In the genomic region with DNA sequence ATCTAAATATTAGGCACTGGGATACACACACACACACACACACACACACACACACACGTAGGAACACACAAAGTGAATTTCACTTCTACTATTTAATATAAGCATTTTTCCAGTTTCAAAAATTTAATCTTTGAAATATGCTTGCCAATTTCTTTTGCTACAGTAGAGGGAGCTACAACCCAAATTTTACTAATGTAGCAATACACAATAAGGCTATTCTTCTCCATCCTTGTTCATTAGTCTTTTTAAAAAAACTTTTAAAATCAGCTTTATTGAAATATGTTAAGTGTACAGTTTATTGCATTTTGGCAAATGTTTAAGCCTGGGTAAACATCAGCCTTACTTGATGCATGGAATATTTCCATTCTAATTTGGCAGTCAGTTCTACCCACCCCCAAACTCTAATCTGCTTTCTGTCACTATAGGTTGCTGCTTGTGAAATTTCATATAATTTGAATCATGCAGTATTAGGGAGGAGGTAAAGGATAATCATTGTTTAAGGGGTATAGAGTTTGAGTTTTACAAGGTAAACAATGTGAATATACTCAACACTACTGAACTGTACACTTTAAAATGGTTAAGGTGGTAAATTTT, we compare ENCODE assay signal across 8 cellular contexts.
A peak's percentile ranks its signal among the peaks of the same experiment; 100 is the strongest.
DNase-seq lines count a peak whose midpoint lies in the region; ATAC-seq, FAIRE-seq and TF ChIP-seq lines count a peak whose summit lies in the region.

No MANE protein-coding gene starts in this region.

- H3K27ac Mint-ChIP-seq in HFFc6, result no peak overlapping the region
- no peak overlapping the region for H3K27ac Mint-ChIP-seq in WTC11

- H3K27me3 Mint-ChIP-seq in HFFc6 (ENCODE audit: insufficient read depth) (no peaks in the 10 kb centered on the region), WTC11 (ENCODE audit: low read depth) (no peaks in the 10 kb centered on the region)

- ATAC-seq in WTC11 (no peak), GM21825 (IDR thresholded peaks at IDR 0.05; ENCODE audit: unreplicated experiment) (no peak)

- H3K36me3 Mint-ChIP-seq in HFFc6 (ENCODE audit: low read depth) (no peaks in the 10 kb centered on the region; the same call in 1 of the 2 replicates), WTC11 (no peaks in the 10 kb centered on the region)

- CTCF ChIA-PET in BJ (lab: Yijun Ruan, JAX) (interaction anchor here (0.6 to 5.2 kb wide), 14 partner anchors 9 to 861 kb away, joined by 3 to 40 read pairs (median 4); a partner anchor contains a TSS), WTC11 (lab: Charles Lee) (interaction anchor here (0.5 to 1.6 kb wide), 11 partner anchors 14 to 1004 kb away, joined by 3 to 11 read pairs (median 3); no protein-coding TSS in a partner anchor)

- peak; percentile 50 for TF ChIP-seq CTCF in BJ (IDR thresholded peaks at IDR 0.05; ENCODE audit: insufficient read depth, low read depth, low read length)
- peak; percentile 79 for TF ChIP-seq CTCF in HFFc6 (IDR thresholded peaks at IDR 0.05)
- TF ChIP-seq CTCF in WTC11 (IDR thresholded peaks at IDR 0.05), result peak; percentile 59

- H3K27ac ChIP-seq in substantia nigra (ENCODE audit: low read depth, low read length, poor library complexity, severe bottlenecking), result no peak overlapping the region

- POLR2A ChIA-PET in BJ (lab: Charles Lee) (interaction anchor here (0.6 kb wide), 1 partner anchor 123 kb away, joined by 4 read pairs; no protein-coding TSS in a partner anchor), WTC11 (lab: Charles Lee) (interaction anchor here (0.6 kb wide), 1 partner anchor 10 kb away, joined by 3 read pairs; no protein-coding TSS in a partner anchor)

- no peaks in the 10 kb centered on the region for H3K9me3 Mint-ChIP-seq in HFFc6
- H3K9me3 Mint-ChIP-seq in WTC11, result no peaks in the 10 kb centered on the region

- H3K36me3 ChIP-seq in BJ (ENCODE audit: control insufficient read depth, insufficient read depth, low read length), result no peaks in the 10 kb centered on the region

- H3K4me3 ChIP-seq in BJ (ENCODE audit: low read depth, low read length), result no peak overlapping the region

- H3K4me1 Mint-ChIP-seq in HFFc6 (ENCODE audit: low read depth) (no peaks in the 10 kb centered on the region), WTC11 (peaks cover 4% of the 10 kb centered on the region)

- DNase-seq in BJ (ENCODE audit: low read depth) (no peak), HFFc6 (peak; percentile 23), WTC11 (ENCODE audit: low spot score) (no peak), inferior parietal cortex (ENCODE audit: extremely low spot score) (peak; percentile 65), urothelium cell line (ENCODE audit: low spot score) (peak; percentile 14), substantia nigra (lab: John Stamatoyannopoulos, UW) (no peak)
- no peak for DNase-seq in activated CD4-positive, CD25-positive, alpha-beta regulatory T cell treated with anti-CD3 and anti-CD28 coated beads, Interleukin-2, amount 50 U/mL, for 72 hours

- H3K4me3 Mint-ChIP-seq in HFFc6, result no peak overlapping the region
- no peak overlapping the region for H3K4me3 Mint-ChIP-seq in WTC11

- no peaks in the 10 kb centered on the region for H3K27me3 ChIP-seq in BJ (ENCODE audit: control insufficient read depth, insufficient read depth, low read length)

- no peak for FAIRE-seq in urothelium cell line (lab: Jason Lieb, UNC)

TF ChIP-seq in WTC11, 78 proteins besides CTCF, POLR2A, EP300 and RAD21:
- TF ChIP-seq ZNF232 (CRISPR knock-in tag; IDR thresholded peaks at IDR 0.05) (no peak), NR1H2 (CRISPR knock-in tag; IDR thresholded peaks at IDR 0.05) (no peak), ZBTB21 (CRISPR knock-in tag; IDR thresholded peaks at IDR 0.05; ENCODE audit: borderline replicate concordance) (no peak), NR3C1 (CRISPR knock-in tag; conservative IDR thresholded peaks at IDR 0.05; ENCODE audit: low read depth) (no peak), NR2C2 (CRISPR knock-in tag; IDR thresholded peaks at IDR 0.05) (no peak), JAZF1 (CRISPR knock-in tag; IDR thresholded peaks at IDR 0.05) (no peak), HMGA2 (CRISPR knock-in tag; IDR thresholded peaks at IDR 0.05) (no peak), TP53 (CRISPR knock-in tag; IDR thresholded peaks at IDR 0.05) (no peak), GTF2I (CRISPR knock-in tag; conservative IDR thresholded peaks at IDR 0.05) (no peak), ZNF263 (CRISPR knock-in tag; IDR thresholded peaks at IDR 0.05; ENCODE audit: low read depth) (no peak), ZNF423 (CRISPR knock-in tag; IDR thresholded peaks at IDR 0.05) (no peak)
- TF ChIP-seq, protein P1, sequence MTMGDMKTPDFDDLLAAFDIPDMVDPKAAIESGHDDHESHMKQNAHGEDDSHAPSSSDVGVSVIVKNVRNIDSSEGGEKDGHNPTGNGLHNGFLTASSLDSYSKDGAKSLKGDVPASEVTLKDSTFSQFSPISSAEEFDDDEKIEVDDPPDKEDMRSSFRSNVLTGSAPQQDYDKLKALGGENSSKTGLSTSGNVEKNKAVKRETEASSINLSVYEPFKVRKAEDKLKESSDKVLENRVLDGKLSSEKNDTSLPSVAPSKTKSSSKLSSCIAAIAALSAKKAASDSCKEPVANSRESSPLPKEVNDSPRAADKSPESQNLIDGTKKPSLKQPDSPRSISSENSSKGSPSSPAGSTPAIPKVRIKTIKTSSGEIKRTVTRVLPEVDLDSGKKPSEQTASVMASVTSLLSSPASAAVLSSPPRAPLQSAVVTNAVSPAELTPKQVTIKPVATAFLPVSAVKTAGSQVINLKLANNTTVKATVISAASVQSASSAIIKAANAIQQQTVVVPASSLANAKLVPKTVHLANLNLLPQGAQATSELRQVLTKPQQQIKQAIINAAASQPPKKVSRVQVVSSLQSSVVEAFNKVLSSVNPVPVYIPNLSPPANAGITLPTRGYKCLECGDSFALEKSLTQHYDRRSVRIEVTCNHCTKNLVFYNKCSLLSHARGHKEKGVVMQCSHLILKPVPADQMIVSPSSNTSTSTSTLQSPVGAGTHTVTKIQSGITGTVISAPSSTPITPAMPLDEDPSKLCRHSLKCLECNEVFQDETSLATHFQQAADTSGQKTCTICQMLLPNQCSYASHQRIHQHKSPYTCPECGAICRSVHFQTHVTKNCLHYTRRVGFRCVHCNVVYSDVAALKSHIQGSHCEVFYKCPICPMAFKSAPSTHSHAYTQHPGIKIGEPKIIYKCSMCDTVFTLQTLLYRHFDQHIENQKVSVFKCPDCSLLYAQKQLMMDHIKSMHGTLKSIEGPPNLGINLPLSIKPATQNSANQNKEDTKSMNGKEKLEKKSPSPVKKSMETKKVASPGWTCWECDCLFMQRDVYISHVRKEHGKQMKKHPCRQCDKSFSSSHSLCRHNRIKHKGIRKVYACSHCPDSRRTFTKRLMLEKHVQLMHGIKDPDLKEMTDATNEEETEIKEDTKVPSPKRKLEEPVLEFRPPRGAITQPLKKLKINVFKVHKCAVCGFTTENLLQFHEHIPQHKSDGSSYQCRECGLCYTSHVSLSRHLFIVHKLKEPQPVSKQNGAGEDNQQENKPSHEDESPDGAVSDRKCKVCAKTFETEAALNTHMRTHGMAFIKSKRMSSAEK (CRISPR knock-in tag; IDR thresholded peaks at IDR 0.05; ENCODE audit: borderline replicate concordance), result no peak
- TF ChIP-seq, protein P2, sequence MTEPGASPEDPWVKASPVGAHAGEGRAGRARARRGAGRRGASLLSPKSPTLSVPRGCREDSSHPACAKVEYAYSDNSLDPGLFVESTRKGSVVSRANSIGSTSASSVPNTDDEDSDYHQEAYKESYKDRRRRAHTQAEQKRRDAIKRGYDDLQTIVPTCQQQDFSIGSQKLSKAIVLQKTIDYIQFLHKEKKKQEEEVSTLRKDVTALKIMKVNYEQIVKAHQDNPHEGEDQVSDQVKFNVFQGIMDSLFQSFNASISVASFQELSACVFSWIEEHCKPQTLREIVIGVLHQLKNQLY (CRISPR knock-in tag; IDR thresholded peaks at IDR 0.05), result no peak
- TF ChIP-seq, protein P3, sequence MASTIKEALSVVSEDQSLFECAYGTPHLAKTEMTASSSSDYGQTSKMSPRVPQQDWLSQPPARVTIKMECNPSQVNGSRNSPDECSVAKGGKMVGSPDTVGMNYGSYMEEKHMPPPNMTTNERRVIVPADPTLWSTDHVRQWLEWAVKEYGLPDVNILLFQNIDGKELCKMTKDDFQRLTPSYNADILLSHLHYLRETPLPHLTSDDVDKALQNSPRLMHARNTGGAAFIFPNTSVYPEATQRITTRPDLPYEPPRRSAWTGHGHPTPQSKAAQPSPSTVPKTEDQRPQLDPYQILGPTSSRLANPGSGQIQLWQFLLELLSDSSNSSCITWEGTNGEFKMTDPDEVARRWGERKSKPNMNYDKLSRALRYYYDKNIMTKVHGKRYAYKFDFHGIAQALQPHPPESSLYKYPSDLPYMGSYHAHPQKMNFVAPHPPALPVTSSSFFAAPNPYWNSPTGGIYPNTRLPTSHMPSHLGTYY (CRISPR knock-in tag; IDR thresholded peaks at IDR 0.05), result no peak
- TF ChIP-seq, protein P4, sequence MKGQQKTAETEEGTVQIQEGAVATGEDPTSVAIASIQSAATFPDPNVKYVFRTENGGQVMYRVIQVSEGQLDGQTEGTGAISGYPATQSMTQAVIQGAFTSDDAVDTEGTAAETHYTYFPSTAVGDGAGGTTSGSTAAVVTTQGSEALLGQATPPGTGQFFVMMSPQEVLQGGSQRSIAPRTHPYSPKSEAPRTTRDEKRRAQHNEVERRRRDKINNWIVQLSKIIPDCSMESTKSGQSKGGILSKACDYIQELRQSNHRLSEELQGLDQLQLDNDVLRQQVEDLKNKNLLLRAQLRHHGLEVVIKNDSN (CRISPR knock-in tag; IDR thresholded peaks at IDR 0.05), result no peak
- TF ChIP-seq, protein P5, sequence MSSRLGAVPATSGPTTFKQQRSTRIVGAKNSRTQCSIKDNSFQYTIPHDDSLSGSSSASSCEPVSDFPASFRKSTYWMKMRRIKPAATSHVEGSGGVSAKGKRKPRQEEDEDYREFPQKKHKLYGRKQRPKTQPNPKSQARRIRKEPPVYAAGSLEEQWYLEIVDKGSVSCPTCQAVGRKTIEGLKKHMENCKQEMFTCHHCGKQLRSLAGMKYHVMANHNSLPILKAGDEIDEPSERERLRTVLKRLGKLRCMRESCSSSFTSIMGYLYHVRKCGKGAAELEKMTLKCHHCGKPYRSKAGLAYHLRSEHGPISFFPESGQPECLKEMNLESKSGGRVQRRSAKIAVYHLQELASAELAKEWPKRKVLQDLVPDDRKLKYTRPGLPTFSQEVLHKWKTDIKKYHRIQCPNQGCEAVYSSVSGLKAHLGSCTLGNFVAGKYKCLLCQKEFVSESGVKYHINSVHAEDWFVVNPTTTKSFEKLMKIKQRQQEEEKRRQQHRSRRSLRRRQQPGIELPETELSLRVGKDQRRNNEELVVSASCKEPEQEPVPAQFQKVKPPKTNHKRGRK (CRISPR knock-in tag; IDR thresholded peaks at IDR 0.05; ENCODE audit: borderline replicate concordance), result no peak
- TF ChIP-seq, protein P6, sequence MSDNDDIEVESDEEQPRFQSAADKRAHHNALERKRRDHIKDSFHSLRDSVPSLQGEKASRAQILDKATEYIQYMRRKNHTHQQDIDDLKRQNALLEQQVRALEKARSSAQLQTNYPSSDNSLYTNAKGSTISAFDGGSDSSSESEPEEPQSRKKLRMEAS (CRISPR knock-in tag; IDR thresholded peaks at IDR 0.05), result no peak

Comparison
In these comparisons a context has a peak if more than half of its experiments do, and no peak if none do; other contexts are left out.
1. DNase-seq: peak in HFFc6 (single experiment), inferior parietal cortex (single experiment) and urothelium cell line (single experiment); none in BJ (single experiment), WTC11 (single experiment), substantia nigra (0 of 49) and activated CD4-positive, CD25-positive, alpha-beta regulatory T cell treated with anti-CD3 and anti-CD28 coated beads, Interleukin-2, amount 50 U/mL, for 72 hours (single experiment).
2. Peak in every context shown above with its lines, with median percentiles within 50 percentile points of each other: CTCF ChIP-seq.